10 cellular contexts compared by ENCODE assay signal in genomic region chr13:44374348-44374712, GRCh38. TPM values are rescaled to one million over a fixed set of nuclear protein-coding genes. Genes with fewer than 3 reads are reported as not detected.
DNase-seq lines count a peak whose midpoint lies in the region; ATAC-seq and TF ChIP-seq lines count a peak whose summit lies in the region.
"Had no signal": no experiment of that assay in that cellular context is flagged by ENCODE, and none has a peak within 500 bp of the region (broad histone marks: within the 10 kb centered on the region; RNA-seq: fewer than 3 reads in every experiment).

No MANE protein-coding gene starts in this region.

- H3K27ac ChIP-seq in cingulate gyrus (ENCODE audit: low read depth, low read length) = peak overlapping the region; percentile 88
- H3K27ac ChIP-seq in temporal lobe (ENCODE audit: low read depth, low read length) = peak overlapping the region; percentile 85

- peaks cover 48% of the 10 kb centered on the region for H3K27me3 Mint-ChIP-seq in T-helper 1 cell treated with Interleukin-12 subunit alpha and Interleukin-12 subunit beta and Interleukin-4 antibody, amounts not matched to agents 30 μg/mL and 1 μg/mL, for 36 hours (ENCODE audit: low read depth)
- peaks cover 17% of the 10 kb centered on the region for H3K27me3 Mint-ChIP-seq in mesothelial cell of epicardium (ENCODE audit: low read depth)

- H3K4me3 Mint-ChIP-seq in T-helper 1 cell treated with Interleukin-12 subunit alpha and Interleukin-12 subunit beta and Interleukin-4 antibody, amounts not matched to agents 30 μg/mL and 1 μg/mL, for 36 hours = peak overlapping the region; percentile 55
- peak overlapping the region; percentile 62 for H3K4me3 Mint-ChIP-seq in mesothelial cell of epicardium

- no peaks in the 10 kb centered on the region for H3K36me3 Mint-ChIP-seq in T-helper 1 cell treated with Interleukin-12 subunit alpha and Interleukin-12 subunit beta and Interleukin-4 antibody, amounts not matched to agents 30 μg/mL and 1 μg/mL, for 36 hours (ENCODE audit: low read depth)
- H3K36me3 Mint-ChIP-seq in mesothelial cell of epicardium = no peaks in the 10 kb centered on the region

- ATAC-seq in HG02970 (IDR thresholded peaks at IDR 0.05; ENCODE audit: low FRiP score, unreplicated experiment) (no peak), HG02852 (IDR thresholded peaks at IDR 0.05; ENCODE audit: unreplicated experiment) (no peak)

- no peak for TF ChIP-seq CTCF in mesothelial cell of epicardium (IDR thresholded peaks at IDR 0.05; ENCODE audit: unreplicated experiment)

- no peaks in the 10 kb centered on the region for H3K9me3 Mint-ChIP-seq in T-helper 1 cell treated with Interleukin-12 subunit alpha and Interleukin-12 subunit beta and Interleukin-4 antibody, amounts not matched to agents 30 μg/mL and 1 μg/mL, for 36 hours
- no peaks in the 10 kb centered on the region for H3K9me3 Mint-ChIP-seq in mesothelial cell of epicardium

- no peak for DNase-seq in T-helper 1 cell
- DNase-seq in mesothelial cell of epicardium (ENCODE audit: low spot score in 2 of 2, unreplicated experiment in 2 of 2) = no peak
- DNase-seq in activated gamma-delta T cell (lab: John Stamatoyannopoulos, UW) = no peak
- DNase-seq: amniotic stem cell, NCI-H1436 had no signal

- H3K4me1 Mint-ChIP-seq in T-helper 1 cell treated with Interleukin-12 subunit alpha and Interleukin-12 subunit beta and Interleukin-4 antibody, amounts not matched to agents 30 μg/mL and 1 μg/mL, for 36 hours (ENCODE audit: low read depth) = no peaks in the 10 kb centered on the region
- H3K4me1 Mint-ChIP-seq in mesothelial cell of epicardium = peaks cover 18% of the 10 kb centered on the region

- no peak overlapping the region for H3K27ac Mint-ChIP-seq in T-helper 1 cell treated with Interleukin-12 subunit alpha and Interleukin-12 subunit beta and Interleukin-4 antibody, amounts not matched to agents 30 μg/mL and 1 μg/mL, for 36 hours
- no peak overlapping the region for H3K27ac Mint-ChIP-seq in mesothelial cell of epicardium

RNA-seq across cellular contexts. Expression of gene SERP2, which starts 0.7 kb away (rescaled TPM):
- total RNA-seq in mesothelial cell of epicardium = 3.9 to 5.4 TPM (median 4.8 TPM) in 3 replicates
- total RNA-seq in temporal lobe = 28.0 TPM
